In the genomic region with DNA sequence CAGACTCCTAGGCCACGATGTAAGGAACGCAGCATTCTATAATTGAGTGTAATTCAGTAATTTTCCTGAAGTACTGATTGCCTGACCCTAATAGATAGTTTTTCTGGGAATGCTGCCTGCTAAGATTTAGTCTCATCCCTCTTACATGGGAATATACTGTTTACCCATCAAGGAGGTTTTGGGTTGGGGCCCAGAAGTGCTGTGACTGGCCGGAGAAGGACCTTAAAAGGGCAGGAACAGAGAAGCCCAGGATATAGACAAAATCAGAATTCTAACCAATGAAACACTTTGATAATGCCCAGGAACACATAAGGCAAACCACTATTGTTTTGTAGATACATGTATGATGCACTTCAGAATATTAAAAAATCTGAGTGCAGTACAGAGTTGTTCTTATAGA, we compare ENCODE assay signal across 16 cellular contexts.
"Had no signal": no experiment of that assay in that cellular context is flagged by ENCODE, and none has a peak within 500 bp of the region (broad histone marks: within the 10 kb centered on the region; RNA-seq: fewer than 3 reads in every experiment).

No MANE protein-coding gene starts in this region.

- H3K4me1 ChIP-seq: SJSA1 had no signal

- DNase-seq: KBM-7, MG63, NCI-H1092, NCI-H1105 treated with DMSO at 0.1 percent for 48 hours, NCI-H1436 treated with DMSO at 0.1 percent for 48 hours, NCI-H1694, NCI-H187 treated with DMSO at 0.1 percent for 48 hours, NCI-H2029 treated with DMSO at 0.1 percent for 48 hours, NCI-H524, NCI-H526 treated with DMSO at 0.1 percent for 48 hours, NCI-H774, Right ventricle myocardium superior, RPMI8226, SIG-M5 had no signal

- H3K4me3 ChIP-seq: MG63, SJSA1, SK-N-MC had no signal

- H3K27ac ChIP-seq: SJSA1, SK-N-MC had no signal

- H3K36me3 ChIP-seq: MG63, SJSA1 had no signal

- H3K27me3 ChIP-seq: MG63, SJSA1 had no signal
